1 cellular context compared by ENCODE assay signal in genomic region chr3:133928903-133929607, GRCh38.
TF ChIP-seq lines count a peak whose summit lies in the region.

No MANE protein-coding gene starts in this region.

TF ChIP-seq in H1, 55 proteins besides CTCF, POLR2A, EP300 and RAD21:
- TF ChIP-seq ATF3 (IDR thresholded peaks at IDR 0.05; ENCODE audit: insufficient read depth, low read depth, low read length) (no peak), BACH1 (IDR thresholded peaks at IDR 0.05; ENCODE audit: low read length) (no peak), RNF2 (IDR thresholded peaks at IDR 0.05; ENCODE audit: borderline replicate concordance, low read depth, low read length, missing control alignments, poor library complexity, severe bottlenecking) (no peak), CHD7 (IDR thresholded peaks at IDR 0.05; ENCODE audit: insufficient replicate concordance, low read length) (no peak), SAP30 (IDR thresholded peaks at IDR 0.05; ENCODE audit: insufficient read depth, insufficient replicate concordance, low read length) (no peak), SUZ12 (IDR thresholded peaks at IDR 0.05; ENCODE audit: low read length) (no peak), KDM4A (IDR thresholded peaks at IDR 0.05; ENCODE audit: low read depth, low read length, severe bottlenecking) (no peak), SP4 (IDR thresholded peaks at IDR 0.05; ENCODE audit: low read length) (no peak), TAF1 (IDR thresholded peaks at IDR 0.05; ENCODE audit: low read depth, low read length) (no peak), SIRT6 (IDR thresholded peaks at IDR 0.05; ENCODE audit: low read length) (no peak)
